8 cellular contexts compared by ENCODE assay signal in the genomic region with DNA sequence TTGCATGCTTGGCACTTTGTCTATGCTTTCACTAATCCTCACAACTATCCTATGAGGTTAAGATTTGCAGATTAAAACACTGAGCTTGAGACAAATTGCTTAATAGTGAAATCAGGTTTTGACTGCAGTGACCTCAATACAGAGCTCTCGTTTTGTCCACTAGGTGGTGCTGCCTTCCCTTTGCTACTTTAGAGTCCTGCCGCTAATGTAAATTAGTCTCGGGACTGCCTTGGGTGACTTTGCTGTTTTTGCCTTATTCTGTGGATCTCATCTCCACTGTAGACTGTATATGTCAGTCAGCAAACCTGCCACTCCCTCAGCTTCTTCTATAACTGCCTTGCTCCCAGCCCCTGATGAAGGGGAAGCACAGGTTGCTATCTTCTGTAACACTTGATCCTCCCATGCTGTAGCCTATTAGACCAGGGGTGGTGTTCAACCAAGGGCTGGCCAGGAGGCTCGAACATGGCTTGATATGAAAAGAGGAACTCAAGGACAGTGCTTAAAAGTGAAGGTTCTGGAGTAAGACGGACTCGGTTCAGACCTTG. TPM values are rescaled to one million over a fixed set of nuclear protein-coding genes. Genes with fewer than 3 reads are reported as not detected.
DNase-seq lines count a peak whose midpoint lies in the region; ATAC-seq and TF ChIP-seq lines count a peak whose summit lies in the region.

No MANE protein-coding gene starts in this region.

- peak overlapping the region; percentile 19; the same call in 1 of the 2 replicates for H3K27ac ChIP-seq in WERI-Rb-1

- peaks cover 4% of the 10 kb centered on the region for H3K27me3 Mint-ChIP-seq in chondrocyte (ENCODE audit: low read depth)

- TF ChIP-seq CTCF in AG09309 (IDR thresholded peaks at IDR 0.05; ENCODE audit: control insufficient read depth, insufficient read depth, low read depth, low read length, missing control alignments) (peak; percentile 85), WERI-Rb-1 (IDR thresholded peaks at IDR 0.05; ENCODE audit: low read depth, low read length) (peak; percentile 89), chondrocyte (IDR thresholded peaks at IDR 0.05) (peak; percentile 95)

- no peaks in the 10 kb centered on the region for H3K36me3 ChIP-seq in WERI-Rb-1

- DNase-seq in AG09309 (ENCODE audit: low read depth) (peak; percentile 40), NCI-H1694 treated with DMSO at 0.1 percent for 48 hours (lab: John Stamatoyannopoulos, UW) (peak; percentile 71), WERI-Rb-1 (peak; percentile 70), chondrocyte (ENCODE audit: low spot score) (no peak), left lobe of liver (ENCODE audit: low spot score) (peak; percentile 69)
- DNase-seq in stimulated activated CD4-positive, alpha-beta T cell treated with anti-CD3 and anti-CD28 coated beads, TNF-alpha, amount 100 ng/mL, for 4 hours (ENCODE audit: low read depth in 3 of 3): peak in 2 of 3 experiments; percentile 1

- H3K27me3 ChIP-seq in WERI-Rb-1 (ENCODE audit: insufficient read depth, low read depth, severe bottlenecking): no peaks in the 10 kb centered on the region

- ATAC-seq in GM18508 (IDR thresholded peaks at IDR 0.05; ENCODE audit: insufficient read depth, unreplicated experiment): peak; percentile 63
- ATAC-seq in HG02970 (IDR thresholded peaks at IDR 0.05; ENCODE audit: low FRiP score, unreplicated experiment): peak; percentile 85
- ATAC-seq in left lobe of liver: peak; percentile 99

- no peaks in the 10 kb centered on the region for H3K4me1 Mint-ChIP-seq in chondrocyte (ENCODE audit: low read depth)

- H3K27ac Mint-ChIP-seq in chondrocyte (ENCODE audit: unreplicated experiment): no peak overlapping the region

- no peaks in the 10 kb centered on the region for H3K9me3 Mint-ChIP-seq in chondrocyte (ENCODE audit: low read depth)

- no peaks in the 10 kb centered on the region for H3K36me3 Mint-ChIP-seq in chondrocyte (ENCODE audit: low read depth)

- H3K4me3 ChIP-seq in AG09309 (ENCODE audit: control insufficient read depth, low read depth, low read length) (no peak overlapping the region), WERI-Rb-1 (ENCODE audit: low read depth, low read length) (no peak overlapping the region)

- H3K4me3 Mint-ChIP-seq in chondrocyte (ENCODE audit: unreplicated experiment): no peak overlapping the region

- no peaks in the 10 kb centered on the region for H3K9me3 ChIP-seq in WERI-Rb-1 (ENCODE audit: severe bottlenecking)

RNA-seq across cellular contexts. Expression of gene ASB4, which starts 26.0 kb away (rescaled TPM):
- not detected in 3 replicates for total RNA-seq in chondrocyte
- total RNA-seq in left lobe of liver: 0.40 TPM
